Comparison of ENCODE assay signal across 8 cellular contexts in genomic region chr10:45671300-45671699, GRCh38. TPM values are rescaled to one million over a fixed set of nuclear protein-coding genes. Genes with fewer than 3 reads are reported as not detected.
DNase-seq lines count a peak whose midpoint lies in the region; ATAC-seq and TF ChIP-seq lines count a peak whose summit lies in the region.
"Not testable (repeated sequence)": the region's sequence is repeated elsewhere in the genome, so short reads cannot be mapped to it uniquely, and the experiment has no call there.

No MANE protein-coding gene starts in this region.

- 94% methylated on average over 4 of the region's 4 CpGs for WGBS in SK-N-SH (ENCODE audit: low lambda C conversion rate)

- not testable (repeated sequence) for H3K27me3 Mint-ChIP-seq in GM23338 (ENCODE audit: insufficient read depth, low read depth, poor library complexity); activated T-helper 2 cell treated with anti-CD3 and anti-CD28 coated beads, Interferon-gamma antibody, Interleukin-2, Interleukin-4, amounts not matched to agents 10 μg/mL and 5 μg/mL and 100 μg/mL, durations not matched to agents 14 hours and 24 hours and 36 hours (ENCODE audit: low read depth); dendritic cell treated with granulocyte-macrophage colony-stimulating factor and Interleukin-4, amounts not matched to agents 40 ng/mL and 50 ng/mL, for 4 days; nephron progenitor cell (ENCODE audit: low read depth, poor library complexity); stimulated activated naive CD8-positive, alpha-beta T cell treated with anti-CD3 and anti-CD28 coated beads, Interleukin-15, Interleukin-2, amounts not matched to agents 100 ng/mL and 50 ng/mL, for 24 hours

- not testable (repeated sequence) for TF ChIP-seq CTCF in AG09309 (IDR thresholded peaks at IDR 0.05; ENCODE audit: control insufficient read depth, insufficient read depth, low read depth, low read length, missing control alignments); GM23338 (conservative IDR thresholded peaks at IDR 0.05; ENCODE audit: low read depth in 2 of 2); SK-N-SH (IDR thresholded peaks at IDR 0.05); nephron progenitor cell (IDR thresholded peaks at IDR 0.05)

- H3K9me2 ChIP-seq in GM23338 (ENCODE audit: insufficient read depth); SK-N-SH: not testable (repeated sequence)

- not testable (repeated sequence) for H3K9me3 ChIP-seq in SK-N-SH; iPS-15b (ENCODE audit: control insufficient read depth, insufficient read depth, low read length)

- not testable (repeated sequence) for H3K4me1 ChIP-seq in GM23338 (ENCODE audit: insufficient read depth); SK-N-SH (ENCODE audit: control insufficient read depth in 1 of 2, insufficient read depth in 2 of 2, low read depth in 1 of 2, low read length in 1 of 2); iPS-15b (ENCODE audit: control insufficient read depth, insufficient read depth, low read length)

- intact Hi-C loops in activated T-helper 2 cell treated with anti-CD3 and anti-CD28 coated beads, Interferon-gamma antibody, Interleukin-2, Interleukin-4, amounts not matched to agents 10 μg/mL and 5 μg/mL and 100 μg/mL, durations not matched to agents 14 hours and 24 hours and 36 hours (cut with micrococcal nuclease) = loop anchor here (5.0 to 10.0 kb wide), 4 partner anchors 79 to 666 kb away; partner anchors contain the start of gene ZNF22
- intact Hi-C loops in dendritic cell treated with granulocyte-macrophage colony-stimulating factor and Interleukin-4, amounts not matched to agents 40 ng/mL and 50 ng/mL, for 4 days (cut with micrococcal nuclease) = not testable (repeated sequence)

- not testable (repeated sequence) for H3K9ac ChIP-seq in SK-N-SH; iPS-15b (ENCODE audit: low read depth, low read length)

- not testable (repeated sequence) for ATAC-seq in GM23338

- H3K27me3 ChIP-seq in GM23338 (ENCODE audit: insufficient read depth); SK-N-SH (ENCODE audit: insufficient read depth); iPS-15b (ENCODE audit: control insufficient read depth, insufficient read depth, low read length): not testable (repeated sequence)

- H3K27ac ChIP-seq in GM23338 (ENCODE audit: low read depth); SK-N-SH (ENCODE audit: low read depth in 2 of 2, low read length in 1 of 2): not testable (repeated sequence)

- H3F3A ChIP-seq in GM23338 (replicated peaks; ENCODE audit: low read depth); SK-N-SH (replicated peaks; ENCODE audit: insufficient read depth): not testable (repeated sequence)

- CTCF ChIA-PET in SK-N-SH (lab: Yijun Ruan, JAX) = interaction anchor here (1.2 to 1.7 kb wide), 5 partner anchors 9 to 421 kb away, joined by 5 to 32 read pairs (median 6); no protein-coding TSS in a partner anchor

- POLR2A ChIA-PET in SK-N-SH (lab: Yijun Ruan, JAX) = not testable (repeated sequence)

- not testable (repeated sequence) for TF ChIP-seq EP300 in SK-N-SH (IDR thresholded peaks at IDR 0.05; ENCODE audit: borderline replicate concordance in 1 of 2, low read depth in 1 of 2, low read length in 1 of 2)

- H3K9me3 Mint-ChIP-seq in GM23338; activated T-helper 2 cell treated with anti-CD3 and anti-CD28 coated beads, Interferon-gamma antibody, Interleukin-2, Interleukin-4, amounts not matched to agents 10 μg/mL and 5 μg/mL and 100 μg/mL, durations not matched to agents 14 hours and 24 hours and 36 hours; dendritic cell treated with granulocyte-macrophage colony-stimulating factor and Interleukin-4, amounts not matched to agents 40 ng/mL and 50 ng/mL, for 4 days; stimulated activated naive CD8-positive, alpha-beta T cell treated with anti-CD3 and anti-CD28 coated beads, Interleukin-15, Interleukin-2, amounts not matched to agents 100 ng/mL and 50 ng/mL, for 24 hours: not testable (repeated sequence)
- H3K9me3 Mint-ChIP-seq in nephron progenitor cell = peaks cover 11% of the 10 kb centered on the region

- peaks cover 55% of the 10 kb centered on the region for H3K79me2 ChIP-seq in GM23338 (replicated peaks; ENCODE audit: insufficient read depth)
- peaks cover 25% of the 10 kb centered on the region for H3K79me2 ChIP-seq in SK-N-SH (ENCODE audit: insufficient read depth)

- H3K36me3 Mint-ChIP-seq in GM23338 (ENCODE audit: low read depth); activated T-helper 2 cell treated with anti-CD3 and anti-CD28 coated beads, Interferon-gamma antibody, Interleukin-2, Interleukin-4, amounts not matched to agents 10 μg/mL and 5 μg/mL and 100 μg/mL, durations not matched to agents 14 hours and 24 hours and 36 hours (ENCODE audit: low read depth); dendritic cell treated with granulocyte-macrophage colony-stimulating factor and Interleukin-4, amounts not matched to agents 40 ng/mL and 50 ng/mL, for 4 days (ENCODE audit: low read depth); nephron progenitor cell (ENCODE audit: low read depth); stimulated activated naive CD8-positive, alpha-beta T cell treated with anti-CD3 and anti-CD28 coated beads, Interleukin-15, Interleukin-2, amounts not matched to agents 100 ng/mL and 50 ng/mL, for 24 hours (ENCODE audit: low read depth): not testable (repeated sequence)

- not testable (repeated sequence) for H3K27ac Mint-ChIP-seq in GM23338; activated T-helper 2 cell treated with anti-CD3 and anti-CD28 coated beads, Interferon-gamma antibody, Interleukin-2, Interleukin-4, amounts not matched to agents 10 μg/mL and 5 μg/mL and 100 μg/mL, durations not matched to agents 14 hours and 24 hours and 36 hours; dendritic cell treated with granulocyte-macrophage colony-stimulating factor and Interleukin-4, amounts not matched to agents 40 ng/mL and 50 ng/mL, for 4 days; nephron progenitor cell; stimulated activated naive CD8-positive, alpha-beta T cell treated with anti-CD3 and anti-CD28 coated beads, Interleukin-15, Interleukin-2, amounts not matched to agents 100 ng/mL and 50 ng/mL, for 24 hours

- H3K4me1 Mint-ChIP-seq in GM23338 (peaks cover 21% of the 10 kb centered on the region), nephron progenitor cell (peaks cover 40% of the 10 kb centered on the region)
- peaks cover 29% of the 10 kb centered on the region for H3K4me1 Mint-ChIP-seq in activated T-helper 2 cell treated with anti-CD3 and anti-CD28 coated beads, Interferon-gamma antibody, Interleukin-2, Interleukin-4, amounts not matched to agents 10 μg/mL and 5 μg/mL and 100 μg/mL, durations not matched to agents 14 hours and 24 hours and 36 hours (ENCODE audit: low read depth)
- H3K4me1 Mint-ChIP-seq in dendritic cell treated with granulocyte-macrophage colony-stimulating factor and Interleukin-4, amounts not matched to agents 40 ng/mL and 50 ng/mL, for 4 days (ENCODE audit: low read depth) = peaks cover 20% of the 10 kb centered on the region
- H3K4me1 Mint-ChIP-seq in stimulated activated naive CD8-positive, alpha-beta T cell treated with anti-CD3 and anti-CD28 coated beads, Interleukin-15, Interleukin-2, amounts not matched to agents 100 ng/mL and 50 ng/mL, for 24 hours (ENCODE audit: low read depth) = peaks cover 41% of the 10 kb centered on the region

- H3K36me3 ChIP-seq in GM23338 (ENCODE audit: insufficient read depth); SK-N-SH (replicated peaks in 1 of 2; ENCODE audit: control insufficient read depth in 1 of 2, insufficient read depth in 2 of 2, low read length in 1 of 2); iPS-15b (ENCODE audit: control insufficient read depth, insufficient read depth, low read length): not testable (repeated sequence)

- H3K4me3 ChIP-seq in AG09309 (ENCODE audit: control insufficient read depth, low read depth, low read length) = peak overlapping the region; percentile 5
- H3K4me3 ChIP-seq in GM23338 = peak overlapping the region; percentile 73
- peak overlapping the region; percentile 76 to 94; a peak in 3 of 4 replicates for H3K4me3 ChIP-seq in SK-N-SH (ENCODE audit: low read depth in 2 of 2, low read length in 1 of 2)
- H3K4me3 ChIP-seq in iPS-15b (ENCODE audit: low read depth, low read length) = peak overlapping the region; percentile 97

- not testable (repeated sequence) for TF ChIP-seq RAD21 in SK-N-SH (IDR thresholded peaks at IDR 0.05; ENCODE audit: low read length)

- H3K4me2 ChIP-seq in GM23338 = peak overlapping the region; percentile 89
- peak overlapping the region; percentile 86 for H3K4me2 ChIP-seq in SK-N-SH

- DNase-seq in AG09309 (ENCODE audit: low read depth); GM23338 (ENCODE audit: low spot score); SK-N-SH; activated T-helper 2 cell treated with anti-CD3 and anti-CD28 coated beads, Interferon-gamma antibody, Interleukin-2, Interleukin-4, amounts not matched to agents 10 μg/mL and 5 μg/mL and 100 μg/mL, durations not matched to agents 14 hours and 24 hours and 36 hours (ENCODE audit: low spot score); nephron progenitor cell: not testable (repeated sequence)

- not testable (repeated sequence) for H4K20me1 ChIP-seq in GM23338 (replicated peaks; ENCODE audit: insufficient read depth); SK-N-SH (ENCODE audit: insufficient read depth)

- H2AFZ ChIP-seq in GM23338 (peak overlapping the region; percentile 92), SK-N-SH (ENCODE audit: low read depth) (peak overlapping the region; percentile 95; the same call in 1 of the 2 replicates)

- peak overlapping the region; percentile 96 for H3K4me3 Mint-ChIP-seq in GM23338
- peak overlapping the region; percentile 85 for H3K4me3 Mint-ChIP-seq in activated T-helper 2 cell treated with anti-CD3 and anti-CD28 coated beads, Interferon-gamma antibody, Interleukin-2, Interleukin-4, amounts not matched to agents 10 μg/mL and 5 μg/mL and 100 μg/mL, durations not matched to agents 14 hours and 24 hours and 36 hours (ENCODE audit: low read depth)
- H3K4me3 Mint-ChIP-seq in dendritic cell treated with granulocyte-macrophage colony-stimulating factor and Interleukin-4, amounts not matched to agents 40 ng/mL and 50 ng/mL, for 4 days = peak overlapping the region; percentile 82
- peak overlapping the region; percentile 92 for H3K4me3 Mint-ChIP-seq in nephron progenitor cell
- peak overlapping the region; percentile 87 for H3K4me3 Mint-ChIP-seq in stimulated activated naive CD8-positive, alpha-beta T cell treated with anti-CD3 and anti-CD28 coated beads, Interleukin-15, Interleukin-2, amounts not matched to agents 100 ng/mL and 50 ng/mL, for 24 hours

RNA-seq across cellular contexts. Expression of gene ZFAND4, which starts 1.3 kb away (rescaled TPM):
- 26.0 and 30.3 TPM in 2 replicates for total RNA-seq in GM23338 (2014; rRNA removed; shearing (Covaris generic))
- 6.6 and 7.4 TPM in 2 replicates for polyA plus RNA-seq in GM23338 (2016; fragmentation: Nextera tagmentation; extraction: Ambion mirVana)
- polyA plus RNA-seq in SK-N-SH (2012; rRNA removed) = 2.0 and 2.1 TPM in 2 replicates
- polyA plus RNA-seq in SK-N-SH (2012; cell fraction: cytosol; rRNA removed) = 2.7 and 3.1 TPM in 2 replicates
- 1.1 and 2.4 TPM in 2 replicates for polyA plus RNA-seq in SK-N-SH (2012; cell fraction: nucleus; rRNA removed)
- 9.2 and 9.3 TPM in 2 replicates for total RNA-seq in activated T-helper 2 cell treated with anti-CD3 and anti-CD28 coated beads, Interferon-gamma antibody, Interleukin-2, Interleukin-4, amounts not matched to agents 10 μg/mL and 5 μg/mL and 100 μg/mL, durations not matched to agents 14 hours and 24 hours and 36 hours

RNA-seq across cellular contexts. Expression of gene WASHC2C, which starts 55.8 kb away (rescaled TPM):
- total RNA-seq in GM23338 (2014; rRNA removed; shearing (Covaris generic)) = 23.8 and 25.2 TPM in 2 replicates
- 13.5 and 16.2 TPM in 2 replicates for polyA plus RNA-seq in GM23338 (2016; fragmentation: Nextera tagmentation; extraction: Ambion mirVana)
- polyA plus RNA-seq in SK-N-SH (2012; rRNA removed) = 17.9 and 24.0 TPM in 2 replicates
- 17.1 and 19.7 TPM in 2 replicates for polyA plus RNA-seq in SK-N-SH (2012; cell fraction: cytosol; rRNA removed)
- 37.7 and 54.7 TPM in 2 replicates for polyA plus RNA-seq in SK-N-SH (2012; cell fraction: nucleus; rRNA removed)
- 25.0 and 26.8 TPM in 2 replicates for total RNA-seq in activated T-helper 2 cell treated with anti-CD3 and anti-CD28 coated beads, Interferon-gamma antibody, Interleukin-2, Interleukin-4, amounts not matched to agents 10 μg/mL and 5 μg/mL and 100 μg/mL, durations not matched to agents 14 hours and 24 hours and 36 hours

Comparison
In these comparisons a context has a peak if more than half of its experiments do, and no peak if none do; other contexts are left out.
1. H3K4me3 ChIP-seq: peak in every context shown above with its lines; median percentile 97 in iPS-15b; 85 in SK-N-SH; 73 in GM23338; 5 in AG09309.